In genomic region chr20:48821261-48821910, GRCh38 we compare ENCODE assay signal across 13 cellular contexts. TPM values are rescaled to one million over a fixed set of nuclear protein-coding genes. Genes with fewer than 3 reads are reported as not detected.
A peak's percentile ranks its signal among the peaks of the same experiment; 100 is the strongest.
DNase-seq lines count a peak whose midpoint lies in the region; ATAC-seq and TF ChIP-seq lines count a peak whose summit lies in the region.
"Had no signal": no experiment of that assay in that cellular context is flagged by ENCODE, and none has a peak within 500 bp of the region (broad histone marks: within the 10 kb centered on the region; RNA-seq: fewer than 3 reads in every experiment).

No MANE protein-coding gene starts in this region.

- H3K4me1 Mint-ChIP-seq in activated CD4-positive, alpha-beta memory T cell treated with anti-CD3 and anti-CD28 coated beads for 36 hours (ENCODE audit: low read depth) = peaks cover 91% of the 10 kb centered on the region
- H3K4me1 Mint-ChIP-seq in nephron progenitor cell = peaks cover 67% of the 10 kb centered on the region

- H3K36me3 Mint-ChIP-seq in activated CD4-positive, alpha-beta memory T cell treated with anti-CD3 and anti-CD28 coated beads for 36 hours = peaks cover 32% of the 10 kb centered on the region
- peaks cover 9% of the 10 kb centered on the region for H3K36me3 Mint-ChIP-seq in nephron progenitor cell (ENCODE audit: low read depth)

- TF ChIP-seq POLR2A in NB4 (IDR thresholded peaks at IDR 0.05; ENCODE audit: extremely low read depth, insufficient read length) = no peak

- H3K27me3 Mint-ChIP-seq in activated CD4-positive, alpha-beta memory T cell treated with anti-CD3 and anti-CD28 coated beads for 36 hours = no peaks in the 10 kb centered on the region
- no peaks in the 10 kb centered on the region for H3K27me3 Mint-ChIP-seq in nephron progenitor cell (ENCODE audit: low read depth, poor library complexity)

- CTCF ChIA-PET in activated CD4-positive, alpha-beta memory T cell treated with anti-CD3 and anti-CD28 coated beads for 36 hours (lab: Charles Lee) = no interaction called here

- POLR2A ChIA-PET in activated CD4-positive, alpha-beta memory T cell treated with anti-CD3 and anti-CD28 coated beads for 36 hours (lab: Charles Lee) = interaction anchor here (3.1 kb wide), 1 partner anchor 82 kb away, joined by 13 read pairs; no protein-coding TSS in a partner anchor

- H3K4me3 Mint-ChIP-seq in activated CD4-positive, alpha-beta memory T cell treated with anti-CD3 and anti-CD28 coated beads for 36 hours = peak overlapping the region; percentile 16
- no peak overlapping the region for H3K4me3 Mint-ChIP-seq in nephron progenitor cell

- no peaks in the 10 kb centered on the region for H3K9me3 Mint-ChIP-seq in activated CD4-positive, alpha-beta memory T cell treated with anti-CD3 and anti-CD28 coated beads for 36 hours
- H3K9me3 Mint-ChIP-seq in nephron progenitor cell = no peaks in the 10 kb centered on the region

- TF ChIP-seq CTCF in NB4 (IDR thresholded peaks at IDR 0.05; ENCODE audit: low read depth, low read length) (no peak), nephron progenitor cell (IDR thresholded peaks at IDR 0.05) (no peak)

- peak overlapping the region; percentile 40 for H3K4me3 ChIP-seq in NB4 (ENCODE audit: low read depth, low read length)
- H3K4me3 ChIP-seq: testis had no signal

- ATAC-seq in GM18909 (IDR thresholded peaks at IDR 0.05; ENCODE audit: poor library complexity, unreplicated experiment) = no peak
- ATAC-seq: HCT116, right cardiac atrium had no signal

- H3K27ac Mint-ChIP-seq in activated CD4-positive, alpha-beta memory T cell treated with anti-CD3 and anti-CD28 coated beads for 36 hours = peak overlapping the region; percentile 98
- H3K27ac Mint-ChIP-seq in nephron progenitor cell = peak overlapping the region; percentile 48

- intact Hi-C loops in activated CD4-positive, alpha-beta memory T cell treated with anti-CD3 and anti-CD28 coated beads for 36 hours (cut with micrococcal nuclease) = loop anchor here (5.0 kb wide), 2 partner anchors 86 to 1334 kb away; no protein-coding TSS in a partner anchor

- DNase-seq in DMS79 treated with DMSO at 0.1 percent for 48 hours (lab: John Stamatoyannopoulos, UW) = peak; percentile 37
- no peak for DNase-seq in DMS79 (lab: John Stamatoyannopoulos, UW)
- peak; percentile 92 for DNase-seq in NB4 (ENCODE audit: low read depth)
- DNase-seq in activated CD4-positive, alpha-beta memory T cell treated with anti-CD3 and anti-CD28 coated beads for 36 hours = no peak
- no peak for DNase-seq in nephron progenitor cell
- no peak for DNase-seq in NCI-H187 treated with DMSO at 0.1 percent for 48 hours (lab: John Stamatoyannopoulos, UW)
- DNase-seq in ecto neural progenitor cell (ENCODE audit: low spot score) = no peak
- DNase-seq: activated effector memory CD4-positive, alpha-beta T cell treated with anti-CD3 and anti-CD28 coated beads, Interleukin-2, amount 50 U/mL, for 16 hours; right cardiac atrium; RPMI8226; testis had no signal

RNA-seq across cellular contexts. Expression of gene PREX1, which starts 6.4 kb away (rescaled TPM):
- total RNA-seq in activated CD4-positive, alpha-beta memory T cell treated with anti-CD3 and anti-CD28 coated beads for 36 hours = 10 to 100 TPM; 91.5 to 92.8 TPM

Comparison
In these comparisons a context has a peak if more than half of its experiments do, and no peak if none do; other contexts are left out.
1. DNase-seq: peak in DMS79 treated with DMSO at 0.1 percent for 48 hours (single experiment) and NB4 (single experiment); none in DMS79 (single experiment), activated CD4-positive, alpha-beta memory T cell treated with anti-CD3 and anti-CD28 coated beads for 36 hours (single experiment), nephron progenitor cell (single experiment), NCI-H187 treated with DMSO at 0.1 percent for 48 hours (single experiment) and ecto neural progenitor cell (single experiment).